ENCODE assay signal across 8 cellular contexts in the genomic region with DNA sequence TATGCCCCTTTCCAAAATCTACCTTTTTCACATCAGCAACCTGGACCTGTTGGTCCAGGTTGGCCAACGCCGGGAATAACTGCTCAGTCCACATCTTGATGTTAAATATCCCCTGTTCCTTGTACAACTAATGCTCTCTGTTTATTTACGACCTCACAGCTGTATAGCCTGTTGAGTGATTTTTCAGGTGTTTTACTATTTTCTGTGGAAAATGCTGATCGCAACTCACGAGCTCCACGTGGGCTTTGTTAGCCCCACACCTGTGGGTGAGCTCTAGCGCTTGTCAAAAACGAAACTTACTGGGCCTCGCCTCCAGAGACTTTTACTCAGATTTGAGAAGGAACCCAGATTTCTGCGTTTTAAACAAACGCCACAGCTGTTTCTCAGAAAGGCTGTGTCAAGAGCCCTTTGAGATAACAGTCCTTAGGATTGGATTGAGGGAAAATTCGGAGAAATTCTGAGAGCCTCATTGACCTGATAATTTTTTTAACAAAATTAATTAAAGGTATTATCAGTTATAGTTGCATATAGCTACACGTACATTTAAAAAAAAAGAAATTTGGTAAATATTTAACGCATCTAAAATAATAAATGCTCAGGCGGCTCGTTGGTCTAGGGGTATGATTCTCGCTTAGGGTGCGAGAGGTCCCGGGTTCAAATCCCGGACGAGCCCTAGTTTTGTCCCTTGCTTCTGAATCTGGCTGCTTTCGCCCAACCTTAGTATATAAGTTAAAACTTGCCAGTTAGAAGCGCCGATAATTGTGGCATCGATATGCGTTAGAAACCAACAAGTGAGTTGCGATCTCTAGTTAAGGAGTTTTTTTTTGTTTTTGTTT. TPM values are rescaled to one million over a fixed set of nuclear protein-coding genes. Genes with fewer than 3 reads are reported as not detected.
DNase-seq lines count a peak whose midpoint lies in the region; ATAC-seq and TF ChIP-seq lines count a peak whose summit lies in the region.

No MANE protein-coding gene starts in this region.

- peak overlapping the region in 2 of 4 donors; percentile 44 to 61 for H3K4me3 Mint-ChIP-seq in CD4-positive, CD25-positive, alpha-beta regulatory T cell

- no peak overlapping the region for H2BK5ac ChIP-seq in neuronal stem cell (ENCODE audit: low read length)

- H3K23ac ChIP-seq in neuronal stem cell (ENCODE audit: low read depth, low read length, poor library complexity) = no peak overlapping the region

- no peak overlapping the region for H3K18ac ChIP-seq in neuronal stem cell (ENCODE audit: low read length)

- H3K27ac ChIP-seq in CD4-positive, CD25-positive, alpha-beta regulatory T cell (ENCODE audit: insufficient read depth, low read length, poor library complexity, severe bottlenecking) = peak overlapping the region; percentile 24
- peak overlapping the region; percentile 100 for H3K27ac ChIP-seq in OCI-LY3 (ENCODE audit: low read length)
- no peak overlapping the region for H3K27ac ChIP-seq in neuronal stem cell (replicated peaks; ENCODE audit: low read length)

- no peaks in the 10 kb centered on the region for H3K79me1 ChIP-seq in neuronal stem cell (ENCODE audit: low read depth, low read length)

- H3K4me1 Mint-ChIP-seq in CD4-positive, CD25-positive, alpha-beta regulatory T cell = peaks cover 3 to 27% (median 19%) of the 10 kb centered on the region in 4 donors

- peak overlapping the region; percentile 84 for H3K9ac ChIP-seq in OCI-LY3 (ENCODE audit: low read length)
- H3K9ac ChIP-seq in neuronal stem cell (ENCODE audit: low read depth, low read length, poor library complexity) = no peak overlapping the region

- CTCF ChIA-PET in HEK293T (lab: Yijun Ruan, JAX) = interaction anchor here (0.6 to 1.3 kb wide), 3 partner anchors 17 to 233 kb away, joined by 3 to 4 read pairs (median 4); no protein-coding TSS in a partner anchor

- H4K20me1 ChIP-seq in OCI-LY3 (ENCODE audit: insufficient read depth, low read length) = no peaks in the 10 kb centered on the region

- peak; percentile 30 to 74 (median 67) for DNase-seq in CD4-positive, CD25-positive, alpha-beta regulatory T cell
- no peak for DNase-seq in HEK293T (ENCODE audit: extremely low spot score)
- peak; percentile 63 for DNase-seq in activated T-cell treated with anti-CD3 and anti-CD28 coated beads for 48 hours (ENCODE audit: low read depth)
- peak; percentile 75 for DNase-seq in fibroblast of peridontal ligament (ENCODE audit: extremely low read depth)
- peak; percentile 45 for DNase-seq in neuronal stem cell (ENCODE audit: low spot score)
- DNase-seq in GM19240 (ENCODE audit: insufficient read length, low spot score) = no peak

- no peak overlapping the region for H3K4ac ChIP-seq in neuronal stem cell (ENCODE audit: low read length)

- no peaks in the 10 kb centered on the region for H3K79me2 ChIP-seq in OCI-LY3 (ENCODE audit: low read length)

- POLR2A ChIA-PET in HEK293T (lab: Yijun Ruan, JAX) = interaction anchor here (1.0 to 6.3 kb wide), 5 partner anchors 14 to 366 kb away, joined by 3 to 45 read pairs (median 4); partner anchors contain the start of gene HMGN4

- WGBS in neuronal stem cell (ENCODE audit: extremely low coverage in 2 of 2, insufficient read length in 2 of 2, insufficient replicate concordance in 1 of 2), 2 donors = no CpG with 5 or more reads among the region's 27 CpGs

- H2BK12ac ChIP-seq in neuronal stem cell (ENCODE audit: low read length) = no peak overlapping the region

- H2AK5ac ChIP-seq in neuronal stem cell (ENCODE audit: low read depth, low read length) = no peak overlapping the region

- no peaks in the 10 kb centered on the region for H3K36me3 ChIP-seq in CD4-positive, CD25-positive, alpha-beta regulatory T cell (ENCODE audit: control insufficient read depth, insufficient read depth, low read length)
- no peaks in the 10 kb centered on the region for H3K36me3 ChIP-seq in OCI-LY3 (replicated peaks; ENCODE audit: low read depth, low read length)
- no peaks in the 10 kb centered on the region for H3K36me3 ChIP-seq in neuronal stem cell (replicated peaks in 1 of 2; ENCODE audit: control insufficient read depth in 2 of 2, insufficient read depth in 2 of 2, low read length in 2 of 2)

- H4K91ac ChIP-seq in neuronal stem cell (ENCODE audit: low read depth, low read length, poor library complexity) = no peak overlapping the region

- H2AFZ ChIP-seq in OCI-LY3 (ENCODE audit: low read depth, low read length) = peak overlapping the region; percentile 43
- peak overlapping the region; percentile 87 for H2AFZ ChIP-seq in neuronal stem cell (ENCODE audit: low read length)

- peak; percentile 44 to 51 for ATAC-seq in CD4-positive, CD25-positive, alpha-beta regulatory T cell (ENCODE audit: low read depth in 2 of 2)
- no peak for ATAC-seq in HG02884 (IDR thresholded peaks at IDR 0.05; ENCODE audit: unreplicated experiment)

- H3K4me3 ChIP-seq in CD4-positive, CD25-positive, alpha-beta regulatory T cell (ENCODE audit: low read depth, low read length) = peak overlapping the region; percentile 96
- H3K4me3 ChIP-seq in OCI-LY3 (ENCODE audit: low read length) = peak overlapping the region; percentile 84
- H3K4me3 ChIP-seq in neuronal stem cell (ENCODE audit: low read length in 2 of 2) = peak overlapping the region; percentile 54 to 88

- H2BK120ac ChIP-seq in neuronal stem cell (ENCODE audit: low read depth, low read length) = no peak overlapping the region

- peak overlapping the region in 1 of 3 donors; percentile 86 for H3K27ac Mint-ChIP-seq in CD4-positive, CD25-positive, alpha-beta regulatory T cell

- TF ChIP-seq CTCF in OCI-LY3 (IDR thresholded peaks at IDR 0.05; ENCODE audit: low read depth, low read length) = no peak

- H3K4me2 ChIP-seq in OCI-LY3 (ENCODE audit: low read length) (peak overlapping the region; percentile 98), neuronal stem cell (ENCODE audit: insufficient read depth, low read length, poor library complexity, severe bottlenecking) (peak overlapping the region; percentile 75)

- H2BK15ac ChIP-seq in neuronal stem cell (ENCODE audit: low read length) = no peak overlapping the region

- H3K9me3 Mint-ChIP-seq in CD4-positive, CD25-positive, alpha-beta regulatory T cell = peaks cover 0 to 4% (median 0%) of the 10 kb centered on the region in 7 donors

- peaks cover 20% of the 10 kb centered on the region for H3K4me1 ChIP-seq in CD4-positive, CD25-positive, alpha-beta regulatory T cell (ENCODE audit: control insufficient read depth, insufficient read depth, low read length, poor library complexity, severe bottlenecking)
- H3K4me1 ChIP-seq in OCI-LY3 (ENCODE audit: low read length) (peaks cover 51% of the 10 kb centered on the region), neuronal stem cell (ENCODE audit: control insufficient read depth in 2 of 2, insufficient read depth in 1 of 2, low read depth in 1 of 2, low read length in 2 of 2) (peaks cover 0 to 3% of the 10 kb centered on the region in 2 donors)

- no peaks in the 10 kb centered on the region for H3K9me3 ChIP-seq in CD4-positive, CD25-positive, alpha-beta regulatory T cell (ENCODE audit: control insufficient read depth in 2 of 2, low read length in 2 of 2)
- no peaks in the 10 kb centered on the region for H3K9me3 ChIP-seq in OCI-LY3 (ENCODE audit: insufficient read depth, low read length)
- no peaks in the 10 kb centered on the region for H3K9me3 ChIP-seq in neuronal stem cell (replicated peaks in 1 of 2; ENCODE audit: control insufficient read depth in 2 of 2, insufficient read depth in 1 of 2, low read depth in 1 of 2, low read length in 2 of 2)

- no peaks in the 10 kb centered on the region for H3K27me3 ChIP-seq in CD4-positive, CD25-positive, alpha-beta regulatory T cell (ENCODE audit: control insufficient read depth, insufficient read depth, low read length)
- H3K27me3 ChIP-seq in OCI-LY3 (ENCODE audit: low read depth, low read length) = no peaks in the 10 kb centered on the region
- no peaks in the 10 kb centered on the region for H3K27me3 ChIP-seq in neuronal stem cell (ENCODE audit: control insufficient read depth in 3 of 3, insufficient read depth in 3 of 3, low read depth in 1 of 3, low read length in 3 of 3)

- no peak overlapping the region for H4K8ac ChIP-seq in neuronal stem cell (ENCODE audit: low read depth, low read length)

- H3K14ac ChIP-seq in neuronal stem cell (ENCODE audit: low read length) = no peak overlapping the region

- H3K27me3 Mint-ChIP-seq in CD4-positive, CD25-positive, alpha-beta regulatory T cell = peaks cover 29% of the 10 kb centered on the region

- no peaks in the 10 kb centered on the region for H3K36me3 Mint-ChIP-seq in CD4-positive, CD25-positive, alpha-beta regulatory T cell

TF ChIP-seq in HEK293T, 16 proteins besides CTCF, POLR2A, EP300 and RAD21:
- TF ChIP-seq NFRKB (IDR thresholded peaks at IDR 0.05) = no peak
- TF ChIP-seq ZNF384 (IDR thresholded peaks at IDR 0.05) = peak; percentile 93

RNA-seq across cellular contexts. Expression of gene HMGN4, which starts 16.7 kb away (rescaled TPM):
- 59.5 TPM for total RNA-seq in CD4-positive, CD25-positive, alpha-beta regulatory T cell
- 100 to 1,000 TPM; 177 to 214 (median 197) TPM for polyA plus RNA-seq in CD4-positive, CD25-positive, alpha-beta regulatory T cell
- polyA plus RNA-seq in neuronal stem cell (2013, experiment 1 of 2) = 47.8 TPM
- 44.3 TPM for polyA plus RNA-seq in neuronal stem cell (2013, experiment 2 of 2)

RNA-seq across cellular contexts. Expression of gene ABT1, which starts 41.9 kb away (rescaled TPM):
- 29.4 TPM for total RNA-seq in CD4-positive, CD25-positive, alpha-beta regulatory T cell
- 10 to 100 TPM; 53.7 to 64.0 (median 57.9) TPM for polyA plus RNA-seq in CD4-positive, CD25-positive, alpha-beta regulatory T cell
- polyA plus RNA-seq in neuronal stem cell (2013, experiment 1 of 2) = 18.0 TPM
- polyA plus RNA-seq in neuronal stem cell (2013, experiment 2 of 2) = 16.9 TPM

RNA-seq across cellular contexts. Expression of gene BTN1A1, which starts 54.8 kb away (rescaled TPM):
- total RNA-seq in CD4-positive, CD25-positive, alpha-beta regulatory T cell = not detected
- polyA plus RNA-seq in CD4-positive, CD25-positive, alpha-beta regulatory T cell = under 1 TPM in 1 of 4 donors, not detected in 3; 0.33 TPM
- polyA plus RNA-seq in neuronal stem cell (2013, experiment 1 of 2) = 0.04 TPM
- 0.04 TPM for polyA plus RNA-seq in neuronal stem cell (2013, experiment 2 of 2)

Comparison
In these comparisons a context has a peak if more than half of its experiments do, and no peak if none do; other contexts are left out.
1. DNase-seq: peak in CD4-positive, CD25-positive, alpha-beta regulatory T cell (3 of 3), activated T-cell treated with anti-CD3 and anti-CD28 coated beads for 48 hours (single experiment), fibroblast of peridontal ligament (single experiment) and neuronal stem cell (single experiment); none in HEK293T (single experiment) and GM19240 (single experiment).
2. Peak in every context shown above with its lines, with median percentiles within 50 percentile points of each other: H3K4me3 ChIP-seq.